ENCODE assay signal across 1 cellular context in the genomic region with DNA sequence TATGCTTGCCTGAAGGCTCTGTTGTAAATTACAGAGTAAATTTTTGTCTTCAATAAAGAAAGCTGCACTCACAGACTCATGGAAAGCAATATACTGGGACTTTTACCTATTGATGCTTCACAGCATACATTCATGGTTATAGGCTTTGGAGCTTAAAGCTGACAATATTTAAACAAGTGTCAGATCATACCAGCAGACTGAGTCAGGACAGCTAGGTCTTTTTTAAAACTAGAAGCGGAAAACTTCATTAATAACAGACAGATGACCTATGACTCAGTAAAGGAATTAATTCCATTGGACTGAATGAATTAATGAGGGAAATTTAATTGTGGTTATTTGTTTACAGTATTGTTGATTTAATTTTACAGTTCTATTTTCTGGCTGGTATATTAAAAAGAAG.
TF ChIP-seq lines count a peak whose summit lies in the region.

No MANE protein-coding gene starts in this region.

TF ChIP-seq in SK-N-SH, 30 proteins besides CTCF, POLR2A, EP300 and RAD21 (continued from another document):
- TF ChIP-seq, protein P1, sequence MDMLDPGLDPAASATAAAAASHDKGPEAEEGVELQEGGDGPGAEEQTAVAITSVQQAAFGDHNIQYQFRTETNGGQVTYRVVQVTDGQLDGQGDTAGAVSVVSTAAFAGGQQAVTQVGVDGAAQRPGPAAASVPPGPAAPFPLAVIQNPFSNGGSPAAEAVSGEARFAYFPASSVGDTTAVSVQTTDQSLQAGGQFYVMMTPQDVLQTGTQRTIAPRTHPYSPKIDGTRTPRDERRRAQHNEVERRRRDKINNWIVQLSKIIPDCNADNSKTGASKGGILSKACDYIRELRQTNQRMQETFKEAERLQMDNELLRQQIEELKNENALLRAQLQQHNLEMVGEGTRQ (IDR thresholded peaks at IDR 0.05; ENCODE audit: borderline replicate concordance, low read depth, low read length): no peak
- TF ChIP-seq POLR2AphosphoS5 (IDR thresholded peaks at IDR 0.05; ENCODE audit: low read depth, low read length) (no peak), FOXM1 (IDR thresholded peaks at IDR 0.05; ENCODE audit: low read depth) (no peak), TCF12 (IDR thresholded peaks at IDR 0.05) (peak; percentile 23; the same call in 1 of the 2 replicates), JUND (IDR thresholded peaks at IDR 0.05) (peak; percentile 30), EZH2phosphoT487 (IDR thresholded peaks at IDR 0.05; ENCODE audit: borderline replicate concordance, low read depth) (no peak), YY1 (IDR thresholded peaks at IDR 0.05; ENCODE audit: low read depth) (no peak), RCOR1 (IDR thresholded peaks at IDR 0.05; ENCODE audit: low read length) (no peak), RFX5 (IDR thresholded peaks at IDR 0.05; ENCODE audit: low read length) (no peak), FOXJ3 (CRISPR knock-in tag; IDR thresholded peaks at IDR 0.05) (no peak), NRF1 (IDR thresholded peaks at IDR 0.05; ENCODE audit: low read depth, low read length) (no peak), ELF1 (IDR thresholded peaks at IDR 0.05) (no peak), MXI1 (IDR thresholded peaks at IDR 0.05; ENCODE audit: low read depth, low read length) (no peak), FOSL2 (IDR thresholded peaks at IDR 0.05; ENCODE audit: borderline replicate concordance, low read depth) (peak; percentile 42; the same call in 1 of the 2 replicates)
- TF ChIP-seq, protein P2, sequence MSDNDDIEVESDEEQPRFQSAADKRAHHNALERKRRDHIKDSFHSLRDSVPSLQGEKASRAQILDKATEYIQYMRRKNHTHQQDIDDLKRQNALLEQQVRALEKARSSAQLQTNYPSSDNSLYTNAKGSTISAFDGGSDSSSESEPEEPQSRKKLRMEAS (IDR thresholded peaks at IDR 0.05; ENCODE audit: low read depth): no peak
